ENCODE assay signal across 1 cellular context in the genomic region with DNA sequence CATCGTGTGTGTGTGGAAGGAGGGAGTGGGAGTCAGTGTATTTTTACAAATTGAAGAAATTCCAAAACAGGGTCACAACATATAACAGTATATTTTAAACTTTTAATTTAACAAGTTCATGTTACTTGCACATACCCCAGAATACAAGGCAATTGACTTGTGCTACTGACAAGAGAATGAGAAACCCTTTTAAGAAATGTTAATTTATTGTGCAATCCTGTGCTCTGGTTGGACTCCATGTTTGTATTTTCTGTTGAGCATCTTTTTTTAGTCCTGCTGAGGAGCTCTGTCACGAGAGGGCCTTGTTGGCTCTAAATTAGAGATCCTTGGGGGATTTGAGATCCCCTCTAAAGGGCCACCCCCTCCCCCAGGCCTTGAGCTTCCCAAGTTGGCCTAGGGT.
TF ChIP-seq lines count a peak whose summit lies in the region.

No MANE protein-coding gene starts in this region.

TF ChIP-seq in IMR-90, 13 proteins besides CTCF, POLR2A, EP300 and RAD21:
- TF ChIP-seq CEBPB (IDR thresholded peaks at IDR 0.05; ENCODE audit: low read depth, low read length) (peak; percentile 88), BHLHE40 (IDR thresholded peaks at IDR 0.05; ENCODE audit: low read depth, low read length) (no peak), RCOR1 (IDR thresholded peaks at IDR 0.05; ENCODE audit: insufficient replicate concordance, low read length) (no peak)
